Comparison of ENCODE assay signal across 23 cellular contexts in the genomic region with DNA sequence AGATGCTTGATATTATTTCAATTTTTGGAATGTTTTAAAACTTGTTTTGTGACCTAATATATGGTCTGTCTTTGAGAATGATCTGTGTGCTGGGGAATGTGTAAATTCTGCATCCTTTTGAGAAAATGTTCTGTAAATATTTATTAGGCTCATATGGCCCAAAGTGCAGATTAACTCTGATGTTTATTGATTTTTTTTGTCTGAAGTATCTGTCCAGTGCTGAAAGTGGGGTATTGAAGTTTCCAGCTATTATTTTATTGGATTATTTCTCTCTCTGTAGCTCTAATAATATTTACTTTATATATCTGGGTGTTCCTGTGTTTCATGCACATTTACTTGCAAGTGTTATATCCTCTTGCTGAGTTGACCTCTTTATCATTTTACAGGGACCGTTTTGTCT.
DNase-seq lines count a peak whose midpoint lies in the region; ATAC-seq, FAIRE-seq and TF ChIP-seq lines count a peak whose summit lies in the region.
"Had no signal": no experiment of that assay in that cellular context is flagged by ENCODE, and none has a peak within 500 bp of the region (broad histone marks: within the 10 kb centered on the region; RNA-seq: fewer than 3 reads in every experiment).

No MANE protein-coding gene starts in this region.

- TF ChIP-seq POLR2A in A549 (IDR thresholded peaks at IDR 0.05; ENCODE audit: low read length): no peak

- no peak for FAIRE-seq in A549 (lab: Jason Lieb, UNC)
- FAIRE-seq in D721Med (lab: Jason Lieb, UNC): peak; percentile 84
- FAIRE-seq: GM12878, GM12892, GM18507 had no signal

- DNase-seq in A549 (ENCODE audit: low read depth in 1 of 2, low spot score in 1 of 2) (no peak), D721Med (ENCODE audit: insufficient read length, low spot score) (no peak)
- no peak for DNase-seq in stimulated activated CD4-positive, alpha-beta T cell treated with anti-CD3 and anti-CD28 coated beads, Interleukin-2, amount 100 ng/mL, for 48 hours
- DNase-seq in stimulated activated naive CD4-positive, alpha-beta T cell treated with Interleukin-2 at 50 U/mL for 16 hours (lab: John Stamatoyannopoulos, UW): no peak
- DNase-seq: 8988T; AML-193; Caco-2; Calu3; CD4-positive, alpha-beta T cell; CD8-positive, alpha-beta T cell; DMS 273 treated with DMSO at 0.1 percent for 48 hours; DMS153; DMS53; DMS79; DND-41; EL; GDM1 had no signal

- no peak overlapping the region for H3K4me3 ChIP-seq in A549
- H3K4me3 ChIP-seq: BLaER1 treated with 17β-estradiol and CSF1 and Interleukin-3, amounts not matched to agents 10 nM and 100 nM; GM12878 had no signal

- H3K27ac ChIP-seq in A549: no peak overlapping the region
- H3K27ac ChIP-seq: BLaER1 treated with 17β-estradiol and CSF1 and Interleukin-3, amounts not matched to agents 10 nM and 100 nM; C4-2B had no signal

- no peaks in the 10 kb centered on the region for H3K4me1 ChIP-seq in A549
- H3K4me1 ChIP-seq: BLaER1 treated with 17β-estradiol and CSF1 and Interleukin-3, amounts not matched to agents 10 nM and 100 nM; Caco-2 had no signal

- CTCF ChIA-PET in A549 (lab: Yijun Ruan, JAX): no interaction called here

- POLR2A ChIA-PET in A549 (lab: Yijun Ruan, JAX): no interaction called here

- TF ChIP-seq CTCF in A549 (IDR thresholded peaks at IDR 0.05) (no peak), D721Med (IDR thresholded peaks at IDR 0.05; ENCODE audit: insufficient read depth, missing control alignments) (no peak)

- TF ChIP-seq EP300 in A549 (IDR thresholded peaks at IDR 0.05) (no peak), Ishikawa (IDR thresholded peaks at IDR 0.05; ENCODE audit: borderline replicate concordance) (no peak)

- no peak overlapping the region for H3K4me2 ChIP-seq in A549
- H3K4me2 ChIP-seq: BLaER1 treated with 17β-estradiol and CSF1 and Interleukin-3, amounts not matched to agents 10 nM and 100 nM had no signal

- ATAC-seq in A549: no peak
- ATAC-seq: CD8-positive, alpha-beta T cell; GM12878 had no signal

- 23% methylated on average over 1 of the region's 1 CpG for WGBS in A549 (ENCODE audit: missing lambda C conversion rate)

- H3K9me3 ChIP-seq in A549: no peaks in the 10 kb centered on the region
- H3K9me3 ChIP-seq: Caco-2 had no signal

- TF ChIP-seq RAD21 in A549 (conservative IDR thresholded peaks at IDR 0.05 in 1 of 2, IDR thresholded peaks at IDR 0.05 in 1 of 2): no peak
- no peak for TF ChIP-seq RAD21 in Ishikawa (IDR thresholded peaks at IDR 0.05; ENCODE audit: low read depth)

TF ChIP-seq in A549, 52 proteins besides CTCF, POLR2A, EP300 and RAD21:
- no peak for TF ChIP-seq SMC3 (IDR thresholded peaks at IDR 0.05)
- TF ChIP-seq KDM5A (IDR thresholded peaks at IDR 0.05): no peak
- TF ChIP-seq, protein P1, sequence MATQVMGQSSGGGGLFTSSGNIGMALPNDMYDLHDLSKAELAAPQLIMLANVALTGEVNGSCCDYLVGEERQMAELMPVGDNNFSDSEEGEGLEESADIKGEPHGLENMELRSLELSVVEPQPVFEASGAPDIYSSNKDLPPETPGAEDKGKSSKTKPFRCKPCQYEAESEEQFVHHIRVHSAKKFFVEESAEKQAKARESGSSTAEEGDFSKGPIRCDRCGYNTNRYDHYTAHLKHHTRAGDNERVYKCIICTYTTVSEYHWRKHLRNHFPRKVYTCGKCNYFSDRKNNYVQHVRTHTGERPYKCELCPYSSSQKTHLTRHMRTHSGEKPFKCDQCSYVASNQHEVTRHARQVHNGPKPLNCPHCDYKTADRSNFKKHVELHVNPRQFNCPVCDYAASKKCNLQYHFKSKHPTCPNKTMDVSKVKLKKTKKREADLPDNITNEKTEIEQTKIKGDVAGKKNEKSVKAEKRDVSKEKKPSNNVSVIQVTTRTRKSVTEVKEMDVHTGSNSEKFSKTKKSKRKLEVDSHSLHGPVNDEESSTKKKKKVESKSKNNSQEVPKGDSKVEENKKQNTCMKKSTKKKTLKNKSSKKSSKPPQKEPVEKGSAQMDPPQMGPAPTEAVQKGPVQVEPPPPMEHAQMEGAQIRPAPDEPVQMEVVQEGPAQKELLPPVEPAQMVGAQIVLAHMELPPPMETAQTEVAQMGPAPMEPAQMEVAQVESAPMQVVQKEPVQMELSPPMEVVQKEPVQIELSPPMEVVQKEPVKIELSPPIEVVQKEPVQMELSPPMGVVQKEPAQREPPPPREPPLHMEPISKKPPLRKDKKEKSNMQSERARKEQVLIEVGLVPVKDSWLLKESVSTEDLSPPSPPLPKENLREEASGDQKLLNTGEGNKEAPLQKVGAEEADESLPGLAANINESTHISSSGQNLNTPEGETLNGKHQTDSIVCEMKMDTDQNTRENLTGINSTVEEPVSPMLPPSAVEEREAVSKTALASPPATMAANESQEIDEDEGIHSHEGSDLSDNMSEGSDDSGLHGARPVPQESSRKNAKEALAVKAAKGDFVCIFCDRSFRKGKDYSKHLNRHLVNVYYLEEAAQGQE (IDR thresholded peaks at IDR 0.05): peak; percentile 45; the same call in 1 of the 2 replicates
- TF ChIP-seq POLR2AphosphoS2 (conservative IDR thresholded peaks at IDR 0.05; ENCODE audit: low read length): no peak
- TF ChIP-seq, protein P2, sequence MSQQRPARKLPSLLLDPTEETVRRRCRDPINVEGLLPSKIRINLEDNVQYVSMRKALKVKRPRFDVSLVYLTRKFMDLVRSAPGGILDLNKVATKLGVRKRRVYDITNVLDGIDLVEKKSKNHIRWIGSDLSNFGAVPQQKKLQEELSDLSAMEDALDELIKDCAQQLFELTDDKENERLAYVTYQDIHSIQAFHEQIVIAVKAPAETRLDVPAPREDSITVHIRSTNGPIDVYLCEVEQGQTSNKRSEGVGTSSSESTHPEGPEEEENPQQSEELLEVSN (IDR thresholded peaks at IDR 0.05; ENCODE audit: borderline replicate concordance, low read depth): no peak
- TF ChIP-seq NFE2L2 (conservative IDR thresholded peaks at IDR 0.05; ENCODE audit: low read length): no peak
- TF ChIP-seq HOXA7 (CRISPR knock-in tag; IDR thresholded peaks at IDR 0.05): no peak
- TF ChIP-seq HOXB5 (CRISPR knock-in tag; IDR thresholded peaks at IDR 0.05): no peak
- no peak for TF ChIP-seq SREBF2 (IDR thresholded peaks at IDR 0.05)

TF ChIP-seq in Ishikawa, 13 proteins besides CTCF, POLR2A, EP300 and RAD21:
- TF ChIP-seq NFIC (IDR thresholded peaks at IDR 0.05) (no peak), CREB1 (IDR thresholded peaks at IDR 0.05; ENCODE audit: low read depth) (no peak)
- TF ChIP-seq, protein P1 (IDR thresholded peaks at IDR 0.05; ENCODE audit: low read depth): peak; percentile 77
